In the genomic region with DNA sequence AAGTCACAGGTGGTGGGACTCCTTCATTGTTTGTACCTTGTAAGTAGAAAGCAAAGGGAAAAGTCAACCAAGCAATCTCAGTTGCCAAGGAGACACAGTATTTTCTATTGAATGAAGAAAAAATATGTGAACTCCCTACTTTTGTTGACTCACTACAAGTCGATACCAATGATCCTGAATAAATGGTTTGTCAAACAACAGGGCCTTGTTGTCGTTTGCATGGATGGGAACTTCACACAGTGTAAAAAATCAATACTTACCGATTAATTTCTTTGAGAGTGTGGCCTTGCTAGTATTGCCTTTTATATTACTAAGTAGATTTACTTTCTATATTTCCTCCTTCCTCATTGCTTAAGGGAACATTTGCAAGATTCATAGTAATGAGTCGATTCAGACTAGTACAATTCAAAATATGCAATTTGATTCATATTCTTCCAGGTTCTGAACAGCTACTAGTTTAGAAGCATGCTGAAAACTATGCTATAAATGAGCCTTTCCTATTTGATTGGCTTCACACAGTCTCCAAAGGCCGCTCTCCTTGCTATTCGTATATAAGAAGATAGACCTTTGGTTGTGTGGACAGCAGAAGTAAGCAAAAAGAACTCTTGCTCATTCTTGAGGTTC, we compare ENCODE assay signal across 26 cellular contexts.
DNase-seq lines count a peak whose midpoint lies in the region; ATAC-seq and TF ChIP-seq lines count a peak whose summit lies in the region.
"Had no signal": no experiment of that assay in that cellular context is flagged by ENCODE, and none has a peak within 500 bp of the region (broad histone marks: within the 10 kb centered on the region; RNA-seq: fewer than 3 reads in every experiment).

No MANE protein-coding gene starts in this region.

- DNase-seq in MCF 10A (ENCODE audit: unreplicated experiment), result no peak
- DNase-seq in breast epithelium (ENCODE audit: low spot score in 2 of 2), result no peak
- DNase-seq in epithelial cell of esophagus (ENCODE audit: low read depth), result peak; percentile 31
- DNase-seq in upper lobe of right lung, result no peak
- DNase-seq in NK-92 treated with Interleukin-12 subunit alpha and Interleukin-12 subunit beta, amount 100 ng/mL, for 24 hours (lab: John Stamatoyannopoulos, UW), result no peak
- no peak for DNase-seq in SHP77 (lab: John Stamatoyannopoulos, UW)
- no peak for DNase-seq in brain microvascular endothelial cell
- DNase-seq: activated CD4-positive, CD25-positive, alpha-beta regulatory T cell treated with anti-CD3 and anti-CD28 coated beads, Interleukin-2, amount 50 U/mL, for 72 hours; activated CD8-positive, alpha-beta T cell treated with anti-CD3 and anti-CD28 coated beads, Interleukin-2, amount 10 ng/mL, durations not matched to agents 7 days and 5 days; activated effector memory CD4-positive, alpha-beta T cell treated with anti-CD3 and anti-CD28 coated beads, Interleukin-2, amount 50 U/mL, for 16 hours; activated naive CD8-positive, alpha-beta T cell treated with anti-CD3 and anti-CD28 coated beads, Interleukin-2, amount 10 ng/mL, durations not matched to agents 7 days and 5 days; DMS79 treated with DMSO at 0.1 percent for 48 hours; effector CD8-positive, alpha-beta T cell; hippocampal formation; left ventricle myocardium superior; NCI-H1092 treated with DMSO at 0.1 percent for 48 hours; NCI-H2081 treated with DMSO at 0.1 percent for 48 hours; small intestine; stimulated activated CD4-positive, alpha-beta T cell treated with anti-CD3 and anti-CD28 coated beads, Interleukin-2, amount 100 ng/mL, for 24 hours; substantia nigra; T-helper 1 cell had no signal

- no peak overlapping the region for H3K4me3 Mint-ChIP-seq in MCF 10A (ENCODE audit: unreplicated experiment)
- H3K4me3 Mint-ChIP-seq: activated CD8-positive, alpha-beta T cell treated with anti-CD3 and anti-CD28 coated beads, Interleukin-2, amount 10 ng/mL, durations not matched to agents 7 days and 5 days; activated naive CD8-positive, alpha-beta T cell treated with anti-CD3 and anti-CD28 coated beads, Interleukin-2, amount 10 ng/mL, durations not matched to agents 7 days and 5 days; B cell had no signal

- BruUV-seq in MCF 10A (replicated peaks; lab: Mats Ljungman, UMichigan), result no TSS peak

- TF ChIP-seq POLR2A in breast epithelium (IDR thresholded peaks at IDR 0.05), result no peak

- H3K4me3 ChIP-seq in breast epithelium, result no peak overlapping the region
- no peak overlapping the region for H3K4me3 ChIP-seq in epithelial cell of esophagus (ENCODE audit: low read length)
- H3K4me3 ChIP-seq in muscle layer of duodenum (ENCODE audit: low read depth in 1 of 2, low read length in 2 of 2), result no peak overlapping the region
- no peak overlapping the region for H3K4me3 ChIP-seq in upper lobe of right lung
- no peak overlapping the region for H3K4me3 ChIP-seq in brain microvascular endothelial cell (ENCODE audit: low read depth, low read length)
- H3K4me3 ChIP-seq: gastroesophageal sphincter, HAP-1 had no signal

- TF ChIP-seq CTCF in MCF 10A (IDR thresholded peaks at IDR 0.05; ENCODE audit: unreplicated experiment) (no peak), breast epithelium (IDR thresholded peaks at IDR 0.05) (no peak), epithelial cell of esophagus (IDR thresholded peaks at IDR 0.05; ENCODE audit: insufficient read depth, low read depth, low read length, missing control alignments) (no peak), upper lobe of right lung (IDR thresholded peaks at IDR 0.05) (no peak), brain microvascular endothelial cell (IDR thresholded peaks at IDR 0.05; ENCODE audit: low read depth, low read length, missing control alignments) (no peak)

- no peak for ATAC-seq in upper lobe of right lung
- ATAC-seq: activated CD8-positive, alpha-beta T cell treated with anti-CD3 and anti-CD28 coated beads, Interleukin-2, amount 10 ng/mL, durations not matched to agents 7 days and 5 days had no signal

- in situ Hi-C loops in brain microvascular endothelial cell (cut with HindIII; ENCODE audit: low pct_ligation_motif_present, low sequenced_read_pairs), result no loop called here

- no peak overlapping the region for H3K27ac ChIP-seq in breast epithelium
- H3K27ac ChIP-seq in muscle layer of duodenum (ENCODE audit: low read length), result peak overlapping the region; percentile 19
- H3K27ac ChIP-seq in upper lobe of right lung, result peak overlapping the region; percentile 12
- H3K27ac ChIP-seq in brain microvascular endothelial cell, result no peak overlapping the region
- H3K27ac ChIP-seq: HL-60 had no signal

- no peaks in the 10 kb centered on the region for H3K27me3 Mint-ChIP-seq in MCF 10A (ENCODE audit: insufficient read depth, unreplicated experiment)

- no peaks in the 10 kb centered on the region for H3K36me3 ChIP-seq in breast epithelium
- H3K36me3 ChIP-seq in muscle layer of duodenum (ENCODE audit: control insufficient read depth in 1 of 2, insufficient read depth in 2 of 2, low read length in 2 of 2), result no peaks in the 10 kb centered on the region
- H3K36me3 ChIP-seq in upper lobe of right lung, result no peaks in the 10 kb centered on the region
- no peaks in the 10 kb centered on the region for H3K36me3 ChIP-seq in brain microvascular endothelial cell (replicated peaks)
- H3K36me3 ChIP-seq: gastroesophageal sphincter, HAP-1 had no signal

- POLR2A ChIA-PET in MCF 10A (lab: Yijun Ruan, JAX), result interaction anchor here (0.7 to 1.5 kb wide), 5 partner anchors 17 to 690 kb away, joined by 3 to 6 read pairs (median 4); no protein-coding TSS in a partner anchor

- H3K4me1 ChIP-seq in breast epithelium (no peaks in the 10 kb centered on the region), muscle layer of duodenum (ENCODE audit: control insufficient read depth in 1 of 2, insufficient read depth in 2 of 2, low read length in 2 of 2) (peaks cover 0 to 8% of the 10 kb centered on the region in 2 donors), upper lobe of right lung (no peaks in the 10 kb centered on the region)
- H3K4me1 ChIP-seq: HAP-1 had no signal

- intact Hi-C loops in MCF 10A (cut with micrococcal nuclease), result loop anchor here (1.0 kb wide), 1 partner anchor 107 kb away; no protein-coding TSS in a partner anchor
- intact Hi-C loops in breast epithelium (cut with DNase I; ENCODE audit: low total_unique reads), result no loop called here
- intact Hi-C loops in upper lobe of right lung (cut with DNase I), result no loop called here

- H3K9me3 ChIP-seq in breast epithelium, result no peaks in the 10 kb centered on the region
- no peaks in the 10 kb centered on the region for H3K9me3 ChIP-seq in muscle layer of duodenum (ENCODE audit: control insufficient read depth in 1 of 2, low read length in 2 of 2)
- H3K9me3 ChIP-seq in upper lobe of right lung, result no peaks in the 10 kb centered on the region
- H3K9me3 ChIP-seq: gastroesophageal sphincter, HAP-1 had no signal

- CTCF ChIA-PET in MCF 10A (lab: Yijun Ruan, JAX), result interaction anchor here (1.0 to 3.1 kb wide), 4 partner anchors 19 to 48 kb away, joined by 3 to 15 read pairs (median 8); no protein-coding TSS in a partner anchor

- peaks cover 15% of the 10 kb centered on the region for H3K4me1 Mint-ChIP-seq in MCF 10A (ENCODE audit: insufficient read depth, unreplicated experiment)
- H3K4me1 Mint-ChIP-seq: activated naive CD8-positive, alpha-beta T cell treated with anti-CD3 and anti-CD28 coated beads, Interleukin-2, amount 10 ng/mL, durations not matched to agents 7 days and 5 days had no signal

- H3K27me3 ChIP-seq in breast epithelium (no peaks in the 10 kb centered on the region), muscle layer of duodenum (ENCODE audit: low read depth, low read length) (no peaks in the 10 kb centered on the region), upper lobe of right lung (no peaks in the 10 kb centered on the region), brain microvascular endothelial cell (replicated peaks) (no peaks in the 10 kb centered on the region)
- H3K27me3 ChIP-seq: gastroesophageal sphincter had no signal

- no peaks in the 10 kb centered on the region for H3K9me3 Mint-ChIP-seq in MCF 10A (ENCODE audit: unreplicated experiment)
- H3K9me3 Mint-ChIP-seq: activated naive CD8-positive, alpha-beta T cell treated with anti-CD3 and anti-CD28 coated beads, Interleukin-2, amount 10 ng/mL, durations not matched to agents 7 days and 5 days had no signal

- peak overlapping the region; percentile 52 for H3K27ac Mint-ChIP-seq in MCF 10A (ENCODE audit: low read depth, unreplicated experiment)
- H3K27ac Mint-ChIP-seq: activated CD8-positive, alpha-beta T cell treated with anti-CD3 and anti-CD28 coated beads, Interleukin-2, amount 10 ng/mL, durations not matched to agents 7 days and 5 days; activated naive CD8-positive, alpha-beta T cell treated with anti-CD3 and anti-CD28 coated beads, Interleukin-2, amount 10 ng/mL, durations not matched to agents 7 days and 5 days; B cell had no signal

- no peaks in the 10 kb centered on the region for H3K36me3 Mint-ChIP-seq in MCF 10A (ENCODE audit: insufficient read depth, unreplicated experiment)
- H3K36me3 Mint-ChIP-seq: activated naive CD8-positive, alpha-beta T cell treated with anti-CD3 and anti-CD28 coated beads, Interleukin-2, amount 10 ng/mL, durations not matched to agents 7 days and 5 days had no signal

Comparison
In these comparisons a context has a peak if more than half of its experiments do, and no peak if none do; other contexts are left out.
1. H3K27ac ChIP-seq: peak in muscle layer of duodenum (single experiment) and upper lobe of right lung (single experiment); none in breast epithelium (0 of 2) and brain microvascular endothelial cell (single experiment).